In genomic region chr17:62800580-62800979, GRCh38 we compare ENCODE assay signal across 13 cellular contexts. TPM values are rescaled to one million over a fixed set of nuclear protein-coding genes. Genes with fewer than 3 reads are reported as not detected.
A peak's percentile ranks its signal among the peaks of the same experiment; 100 is the strongest.
DNase-seq lines count a peak whose midpoint lies in the region; ATAC-seq, FAIRE-seq and TF ChIP-seq lines count a peak whose summit lies in the region.
"Had no signal": no experiment of that assay in that cellular context is flagged by ENCODE, and none has a peak within 500 bp of the region (broad histone marks: within the 10 kb centered on the region; RNA-seq: fewer than 3 reads in every experiment).

No MANE protein-coding gene starts in this region.

- H4K20me1 ChIP-seq in OCI-LY7 (ENCODE audit: insufficient read depth, low read length), result no peaks in the 10 kb centered on the region

- intact Hi-C loops in pancreas (cut with DNase I) (no loop called here), OCI-LY7 (cut with micrococcal nuclease; ENCODE audit: unreplicated experiment) (no loop called here)

- H3K4me2 ChIP-seq in OCI-LY7 (ENCODE audit: low read length), result no peak overlapping the region

- no peak for FAIRE-seq in pancreas (lab: Jason Lieb, UNC)

- H3K9me3 ChIP-seq in pancreas (no peaks in the 10 kb centered on the region), OCI-LY7 (ENCODE audit: low read length) (no peaks in the 10 kb centered on the region)

- H3K4me3 Mint-ChIP-seq in natural killer cell treated with Interleukin-12 subunit alpha and Interleukin-12 subunit beta and Interleukin-15 and Interleukin-18, amount 100 ng/mL, for 72 hours, result no peak overlapping the region
- H3K4me3 Mint-ChIP-seq: activated naive CD4-positive, alpha-beta T cell treated with anti-CD3 and anti-CD28 coated beads, Interleukin-2, amount 50 U/mL, for 24 hours; dendritic cell treated with granulocyte-macrophage colony-stimulating factor and Interleukin-4, amounts not matched to agents 40 ng/mL and 50 ng/mL, for 4 days; memory B cell had no signal

- H3K36me3 ChIP-seq in pancreas, result no peaks in the 10 kb centered on the region
- no peaks in the 10 kb centered on the region for H3K36me3 ChIP-seq in OCI-LY7 (ENCODE audit: insufficient read depth, low read length)

- H3K27me3 ChIP-seq in pancreas, result no peaks in the 10 kb centered on the region

- H2AFZ ChIP-seq in OCI-LY7 (ENCODE audit: low read length), result no peak overlapping the region

- WGBS in pancreas, 2 donors, result 8 to 13% methylated on average over 7 of the region's 7 CpGs

- no peak overlapping the region for H3K4me3 ChIP-seq in pancreas
- H3K4me3 ChIP-seq in OCI-LY7 (ENCODE audit: low read depth, low read length, poor library complexity, severe bottlenecking), result no peak overlapping the region

- no peaks in the 10 kb centered on the region for H3K9me2 ChIP-seq in OCI-LY7 (ENCODE audit: insufficient read depth, low read length)

- no peaks in the 10 kb centered on the region for H3K36me3 Mint-ChIP-seq in natural killer cell treated with Interleukin-12 subunit alpha and Interleukin-12 subunit beta and Interleukin-15 and Interleukin-18, amount 100 ng/mL, for 72 hours
- H3K36me3 Mint-ChIP-seq: activated naive CD4-positive, alpha-beta T cell treated with anti-CD3 and anti-CD28 coated beads, Interleukin-2, amount 50 U/mL, for 24 hours; memory B cell had no signal

- H3K79me2 ChIP-seq in OCI-LY7 (ENCODE audit: insufficient read depth, low read depth, low read length), result no peaks in the 10 kb centered on the region

- POLR2A ChIA-PET in OCI-LY7 (lab: Charles Lee), result interaction anchor here (0.6 kb wide), 1 partner anchor 54 kb away, joined by 3 read pairs; no protein-coding TSS in a partner anchor

- H3K9me3 Mint-ChIP-seq in natural killer cell treated with Interleukin-12 subunit alpha and Interleukin-12 subunit beta and Interleukin-15 and Interleukin-18, amount 100 ng/mL, for 72 hours, result no peaks in the 10 kb centered on the region
- H3K9me3 Mint-ChIP-seq: activated naive CD4-positive, alpha-beta T cell treated with anti-CD3 and anti-CD28 coated beads, Interleukin-2, amount 50 U/mL, for 24 hours; dendritic cell treated with granulocyte-macrophage colony-stimulating factor and Interleukin-4, amounts not matched to agents 40 ng/mL and 50 ng/mL, for 4 days; memory B cell had no signal

- no peaks in the 10 kb centered on the region for H3K4me1 Mint-ChIP-seq in natural killer cell treated with Interleukin-12 subunit alpha and Interleukin-12 subunit beta and Interleukin-15 and Interleukin-18, amount 100 ng/mL, for 72 hours (ENCODE audit: low read depth in 2 of 2)
- H3K4me1 Mint-ChIP-seq: activated naive CD4-positive, alpha-beta T cell treated with anti-CD3 and anti-CD28 coated beads, Interleukin-2, amount 50 U/mL, for 24 hours; memory B cell had no signal

- TF ChIP-seq CTCF in pancreas (IDR thresholded peaks at IDR 0.05), result no peak
- no peak for TF ChIP-seq CTCF in OCI-LY7 (conservative IDR thresholded peaks at IDR 0.05; ENCODE audit: low read length)

- DNase-seq in GM04503 (ENCODE audit: low read depth) (peak; percentile 30), NCI-H526 (lab: John Stamatoyannopoulos, UW) (peak; percentile 69 to 73), epithelial cell of prostate (ENCODE audit: low read depth, low spot score) (peak; percentile 60), pancreas (peak in 3 of 6 donors; percentile 28 to 40 (median 31)), OCI-LY7 (ENCODE audit: low spot score) (no peak)
- DNase-seq in natural killer cell treated with Interleukin-12 subunit alpha and Interleukin-12 subunit beta and Interleukin-15 and Interleukin-18, amount 100 ng/mL, for 72 hours (ENCODE audit: low spot score), result no peak
- DNase-seq: MV-4-11; stimulated activated CD4-positive, alpha-beta T cell treated with anti-CD3 and anti-CD28 coated beads, Interleukin-4, amount 100 ng/mL, for 24 hours had no signal

- H3K27me3 Mint-ChIP-seq in natural killer cell treated with Interleukin-12 subunit alpha and Interleukin-12 subunit beta and Interleukin-15 and Interleukin-18, amount 100 ng/mL, for 72 hours, result peaks cover 19 to 52% of the 10 kb centered on the region in 2 donors

- H3K4me1 ChIP-seq in pancreas (no peaks in the 10 kb centered on the region), OCI-LY7 (ENCODE audit: insufficient read depth, low read length, poor library complexity, severe bottlenecking) (no peaks in the 10 kb centered on the region)

- CTCF ChIA-PET in OCI-LY7 (lab: Charles Lee; ENCODE audit: unreplicated experiment), result no interaction called here

- no TSS peak for BruUV-seq in OCI-LY7 (replicated peaks; lab: Mats Ljungman, UMichigan)

- no peak overlapping the region for H3K27ac ChIP-seq in epithelial cell of prostate
- H3K27ac ChIP-seq in pancreas, result peak overlapping the region in 1 of 4 donors; percentile 64
- no peak overlapping the region for H3K27ac ChIP-seq in OCI-LY7 (ENCODE audit: low read depth, low read length, poor library complexity, severe bottlenecking)

- ATAC-seq in pancreas (peak; percentile 64 to 91 (median 90)), HG02870 (IDR thresholded peaks at IDR 0.05; ENCODE audit: unreplicated experiment) (no peak), GM21825 (IDR thresholded peaks at IDR 0.05; ENCODE audit: unreplicated experiment) (no peak)
- no peak for ATAC-seq in natural killer cell treated with Interleukin-12 subunit alpha and Interleukin-12 subunit beta and Interleukin-15 and Interleukin-18, amount 100 ng/mL, for 72 hours

- H3K27ac Mint-ChIP-seq in natural killer cell treated with Interleukin-12 subunit alpha and Interleukin-12 subunit beta and Interleukin-15 and Interleukin-18, amount 100 ng/mL, for 72 hours, result no peak overlapping the region
- H3K27ac Mint-ChIP-seq: activated naive CD4-positive, alpha-beta T cell treated with anti-CD3 and anti-CD28 coated beads, Interleukin-2, amount 50 U/mL, for 24 hours; dendritic cell treated with granulocyte-macrophage colony-stimulating factor and Interleukin-4, amounts not matched to agents 40 ng/mL and 50 ng/mL, for 4 days; memory B cell had no signal

RNA-seq across cellular contexts. Expression of gene MARCHF10, which starts 7.5 kb away (rescaled TPM):
- under 1 TPM in 3 of 6 donors, not detected in 3; 0.20 to 0.41 (median 0.23) TPM for total RNA-seq in pancreas
- under 1 TPM; 0.42 to 0.77 TPM for polyA plus RNA-seq in pancreas
- total RNA-seq in OCI-LY7 (2014; rRNA removed; shearing (Covaris generic)), result not detected in 2 replicates
- not detected in 2 replicates for total RNA-seq in OCI-LY7 (2022)
- total RNA-seq in natural killer cell treated with Interleukin-12 subunit alpha and Interleukin-12 subunit beta and Interleukin-15 and Interleukin-18, amount 100 ng/mL, for 72 hours, result not detected

Comparison
In these comparisons a context has a peak if more than half of its experiments do, and no peak if none do; other contexts are left out.
1. DNase-seq: peak in GM04503 (single experiment), NCI-H526 (2 of 2) and epithelial cell of prostate (single experiment); none in OCI-LY7 (single experiment) and natural killer cell treated with Interleukin-12 subunit alpha and Interleukin-12 subunit beta and Interleukin-15 and Interleukin-18, amount 100 ng/mL, for 72 hours (single experiment).
2. ATAC-seq: peak in pancreas (4 of 4); none in HG02870 (single experiment), GM21825 (single experiment) and natural killer cell treated with Interleukin-12 subunit alpha and Interleukin-12 subunit beta and Interleukin-15 and Interleukin-18, amount 100 ng/mL, for 72 hours (0 of 2).